ENCODE assay signal across 8 cellular contexts in the genomic region with DNA sequence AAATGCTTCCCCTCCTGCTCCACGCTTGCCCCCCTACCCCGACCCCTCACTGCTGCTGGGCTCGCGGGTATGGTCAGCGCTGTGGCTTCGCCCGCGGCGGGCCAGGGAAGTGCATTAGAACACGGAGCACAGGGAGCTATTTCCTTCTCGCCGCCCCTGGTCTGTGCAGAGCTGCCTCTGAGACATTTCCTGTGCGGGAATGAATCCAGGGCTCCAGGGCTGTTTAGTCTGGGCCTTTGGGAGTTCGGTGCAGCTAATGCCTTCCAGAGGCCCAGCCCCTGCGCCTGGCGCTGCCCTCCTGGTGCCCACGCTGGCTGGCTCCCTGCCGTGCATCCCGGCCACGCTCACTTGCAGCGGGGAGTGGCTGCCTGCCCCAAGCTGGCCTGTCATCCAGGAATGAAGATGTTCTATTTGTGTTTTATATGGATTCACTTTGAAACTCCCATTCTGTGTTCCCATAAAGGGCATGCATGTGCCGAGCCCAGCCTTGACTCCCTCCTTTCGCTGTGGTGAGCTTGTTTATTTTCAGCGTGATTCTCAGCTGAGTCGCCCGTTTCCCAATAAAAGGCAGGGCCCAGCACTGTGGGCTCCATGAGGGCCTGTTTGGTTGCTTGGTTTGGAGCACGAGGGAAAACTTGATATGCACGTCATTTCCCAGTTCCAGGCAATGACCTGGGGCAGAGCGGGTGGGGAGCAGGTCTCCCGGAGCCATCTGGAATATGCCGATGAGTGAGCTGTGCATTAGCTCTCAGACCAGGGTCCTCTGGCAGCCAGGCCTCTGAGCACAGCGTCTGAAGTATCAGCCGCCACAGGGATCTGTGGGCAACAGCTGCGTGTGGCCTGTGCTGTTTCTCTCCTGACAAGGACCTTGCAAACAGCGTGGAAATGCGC. TPM values are rescaled to one million over a fixed set of nuclear protein-coding genes. Genes with fewer than 3 reads are reported as not detected.
A peak's percentile ranks its signal among the peaks of the same experiment; 100 is the strongest.
DNase-seq lines count a peak whose midpoint lies in the region; ATAC-seq and TF ChIP-seq lines count a peak whose summit lies in the region.

No MANE protein-coding gene starts in this region.

- CTCF ChIA-PET in activated CD8-positive, alpha-beta T cell treated with anti-CD3 and anti-CD28 coated beads for 36 hours (lab: Charles Lee) = interaction anchor here (0.7 kb wide), 1 partner anchor 195 kb away, joined by 3 read pairs; no protein-coding TSS in a partner anchor

- H3K9me3 ChIP-seq in SJSA1 (replicated peaks) = no peaks in the 10 kb centered on the region
- H3K9me3 ChIP-seq in fibroblast of lung (ENCODE audit: control insufficient read depth, insufficient read depth, low read depth, low read length) = no peaks in the 10 kb centered on the region

- peaks cover 2% of the 10 kb centered on the region for H3K4me1 Mint-ChIP-seq in T-helper 2 cell treated with Interferon-gamma antibody and Interleukin-4, amounts not matched to agents 5 μg/mL and 100 μg/mL, for 36 hours (ENCODE audit: low read depth)
- peaks cover 40% of the 10 kb centered on the region for H3K4me1 Mint-ChIP-seq in activated CD8-positive, alpha-beta T cell treated with anti-CD3 and anti-CD28 coated beads for 36 hours (ENCODE audit: low read depth)

- no peak overlapping the region for H2AFZ ChIP-seq in fibroblast of lung (ENCODE audit: low read length)

- DNase-seq in AG20443 (ENCODE audit: low spot score) (peak; percentile 85), SJSA1 (ENCODE audit: low read depth in 1 of 2, low spot score in 2 of 2) (peak; percentile 93 to 98), fibroblast of lung (ENCODE audit: low read depth in 2 of 2) (peak; percentile 97 to 100), omental fat pad (ENCODE audit: low spot score) (no peak), pons (ENCODE audit: low spot score) (no peak), NCI-H146 treated with DMSO at 0.1 percent for 48 hours (lab: John Stamatoyannopoulos, UW; ENCODE audit: unreplicated experiment) (no peak)
- DNase-seq in T-helper 2 cell treated with Interferon-gamma antibody and Interleukin-4, amounts not matched to agents 5 μg/mL and 100 μg/mL, for 36 hours (ENCODE audit: low spot score) = no peak
- DNase-seq in activated CD8-positive, alpha-beta T cell treated with anti-CD3 and anti-CD28 coated beads for 36 hours = no peak

- H3K36me3 Mint-ChIP-seq in T-helper 2 cell treated with Interferon-gamma antibody and Interleukin-4, amounts not matched to agents 5 μg/mL and 100 μg/mL, for 36 hours (ENCODE audit: low read depth) = no peaks in the 10 kb centered on the region
- peaks cover 2% of the 10 kb centered on the region for H3K36me3 Mint-ChIP-seq in activated CD8-positive, alpha-beta T cell treated with anti-CD3 and anti-CD28 coated beads for 36 hours (ENCODE audit: low read depth)

- H3K79me2 ChIP-seq in fibroblast of lung (ENCODE audit: control insufficient read depth, insufficient read depth, low read length) = peaks cover 67% of the 10 kb centered on the region

- H3K27me3 ChIP-seq in SJSA1 (replicated peaks) (no peaks in the 10 kb centered on the region), fibroblast of lung (ENCODE audit: control insufficient read depth, insufficient read depth, low read length) (no peaks in the 10 kb centered on the region)

- no peaks in the 10 kb centered on the region for H3K36me3 ChIP-seq in SJSA1
- no peaks in the 10 kb centered on the region for H3K36me3 ChIP-seq in fibroblast of lung (ENCODE audit: control insufficient read depth, insufficient read depth, low read length)

- H3K4me1 ChIP-seq in SJSA1 (replicated peaks) (peaks cover 60% of the 10 kb centered on the region), fibroblast of lung (ENCODE audit: control insufficient read depth, extremely low read depth, insufficient read depth, low read length) (peaks cover 32% of the 10 kb centered on the region)

- intact Hi-C loops in activated CD8-positive, alpha-beta T cell treated with anti-CD3 and anti-CD28 coated beads for 36 hours (cut with micrococcal nuclease) = no loop called here

- no peak overlapping the region for H3K4me3 Mint-ChIP-seq in T-helper 2 cell treated with Interferon-gamma antibody and Interleukin-4, amounts not matched to agents 5 μg/mL and 100 μg/mL, for 36 hours
- H3K4me3 Mint-ChIP-seq in activated CD8-positive, alpha-beta T cell treated with anti-CD3 and anti-CD28 coated beads for 36 hours = no peak overlapping the region

- peak overlapping the region; percentile 73 for H3K4me2 ChIP-seq in fibroblast of lung (ENCODE audit: extremely low read depth, insufficient read depth, low read length)

- H3K27ac Mint-ChIP-seq in T-helper 2 cell treated with Interferon-gamma antibody and Interleukin-4, amounts not matched to agents 5 μg/mL and 100 μg/mL, for 36 hours = no peak overlapping the region
- no peak overlapping the region for H3K27ac Mint-ChIP-seq in activated CD8-positive, alpha-beta T cell treated with anti-CD3 and anti-CD28 coated beads for 36 hours

- POLR2A ChIA-PET in activated CD8-positive, alpha-beta T cell treated with anti-CD3 and anti-CD28 coated beads for 36 hours (lab: Charles Lee) = interaction anchor here (0.8 kb wide), 1 partner anchor 43 kb away, joined by 3 read pairs; no protein-coding TSS in a partner anchor

- ATAC-seq in omental fat pad (ENCODE audit: low FRiP score) = peak; percentile 76
- no peak for ATAC-seq in activated CD8-positive, alpha-beta T cell treated with anti-CD3 and anti-CD28 coated beads for 36 hours

- TF ChIP-seq CTCF in fibroblast of lung (conservative IDR thresholded peaks at IDR 0.05 in 1 of 2, IDR thresholded peaks at IDR 0.05 in 1 of 2; ENCODE audit: low read depth in 1 of 2, low read length in 2 of 2) (peak; percentile 16 to 39), omental fat pad (IDR thresholded peaks at IDR 0.05) (no peak)
- no peak for TF ChIP-seq CTCF in activated CD8-positive, alpha-beta T cell treated with anti-CD3 and anti-CD28 coated beads for 36 hours (IDR thresholded peaks at IDR 0.05)

- peaks cover 20% of the 10 kb centered on the region for H3K27me3 Mint-ChIP-seq in T-helper 2 cell treated with Interferon-gamma antibody and Interleukin-4, amounts not matched to agents 5 μg/mL and 100 μg/mL, for 36 hours (ENCODE audit: low read depth)
- no peaks in the 10 kb centered on the region for H3K27me3 Mint-ChIP-seq in activated CD8-positive, alpha-beta T cell treated with anti-CD3 and anti-CD28 coated beads for 36 hours

- H3K27ac ChIP-seq in SJSA1 (peak overlapping the region; percentile 88), fibroblast of lung (ENCODE audit: insufficient read depth, low read length) (peak overlapping the region; percentile 90)

- H3K9me3 Mint-ChIP-seq in T-helper 2 cell treated with Interferon-gamma antibody and Interleukin-4, amounts not matched to agents 5 μg/mL and 100 μg/mL, for 36 hours = no peaks in the 10 kb centered on the region
- peaks cover 3% of the 10 kb centered on the region for H3K9me3 Mint-ChIP-seq in activated CD8-positive, alpha-beta T cell treated with anti-CD3 and anti-CD28 coated beads for 36 hours

- H3K4me3 ChIP-seq in SJSA1 (peak overlapping the region; percentile 11), fibroblast of lung (replicated peaks in 1 of 4; ENCODE audit: control extremely low read depth in 1 of 4, insufficient read depth in 1 of 4, low read depth in 3 of 4, low read length in 4 of 4) (peak overlapping the region in 3 of 4 experiments; percentile 10 to 45 (median 25))

- H3K9ac ChIP-seq in fibroblast of lung (ENCODE audit: insufficient read depth, low read length) = peak overlapping the region; percentile 61

- H4K20me1 ChIP-seq in fibroblast of lung (ENCODE audit: control insufficient read depth, extremely low read depth, insufficient read depth, low read length) = no peaks in the 10 kb centered on the region

RNA-seq across cellular contexts. Expression of gene SH3RF3, which starts 42.7 kb away (rescaled TPM):
- 3.6 and 6.1 TPM in 2 replicates for total RNA-seq in SJSA1 (2014; rRNA removed; shearing (Covaris generic))
- total RNA-seq in fibroblast of lung = 6.7 and 10.1 TPM in 2 replicates
- 8.3 and 9.5 TPM in 2 replicates for polyA plus RNA-seq in fibroblast of lung
- polyA plus RNA-seq in fibroblast of lung (2012) = 13.3 and 14.8 TPM in 2 replicates
- 16.0 and 21.7 TPM in 2 replicates for polyA minus RNA-seq in fibroblast of lung (ENCODE audit: low replicate concordance)
- total RNA-seq in omental fat pad = 10 to 100 TPM in 2 of 4 donors, 1 to 10 TPM in 2; 6.5 to 16.6 (median 8.6) TPM
- total RNA-seq in activated CD8-positive, alpha-beta T cell treated with anti-CD3 and anti-CD28 coated beads for 36 hours = 1 to 10 TPM; 1.9 to 2.3 TPM

Comparison
In these comparisons a context has a peak if more than half of its experiments do, and no peak if none do; other contexts are left out.
1. DNase-seq: peak in AG20443 (single experiment), SJSA1 (2 of 2) and fibroblast of lung (2 of 2); none in omental fat pad (single experiment), pons (single experiment), NCI-H146 treated with DMSO at 0.1 percent for 48 hours (single experiment), T-helper 2 cell treated with Interferon-gamma antibody and Interleukin-4, amounts not matched to agents 5 μg/mL and 100 μg/mL, for 36 hours (single experiment) and activated CD8-positive, alpha-beta T cell treated with anti-CD3 and anti-CD28 coated beads for 36 hours (single experiment).
2. CTCF ChIP-seq: peak in fibroblast of lung (2 of 2); none in omental fat pad (0 of 3) and activated CD8-positive, alpha-beta T cell treated with anti-CD3 and anti-CD28 coated beads for 36 hours (single experiment).